ENCODE assay signal across 8 cellular contexts in the genomic region with DNA sequence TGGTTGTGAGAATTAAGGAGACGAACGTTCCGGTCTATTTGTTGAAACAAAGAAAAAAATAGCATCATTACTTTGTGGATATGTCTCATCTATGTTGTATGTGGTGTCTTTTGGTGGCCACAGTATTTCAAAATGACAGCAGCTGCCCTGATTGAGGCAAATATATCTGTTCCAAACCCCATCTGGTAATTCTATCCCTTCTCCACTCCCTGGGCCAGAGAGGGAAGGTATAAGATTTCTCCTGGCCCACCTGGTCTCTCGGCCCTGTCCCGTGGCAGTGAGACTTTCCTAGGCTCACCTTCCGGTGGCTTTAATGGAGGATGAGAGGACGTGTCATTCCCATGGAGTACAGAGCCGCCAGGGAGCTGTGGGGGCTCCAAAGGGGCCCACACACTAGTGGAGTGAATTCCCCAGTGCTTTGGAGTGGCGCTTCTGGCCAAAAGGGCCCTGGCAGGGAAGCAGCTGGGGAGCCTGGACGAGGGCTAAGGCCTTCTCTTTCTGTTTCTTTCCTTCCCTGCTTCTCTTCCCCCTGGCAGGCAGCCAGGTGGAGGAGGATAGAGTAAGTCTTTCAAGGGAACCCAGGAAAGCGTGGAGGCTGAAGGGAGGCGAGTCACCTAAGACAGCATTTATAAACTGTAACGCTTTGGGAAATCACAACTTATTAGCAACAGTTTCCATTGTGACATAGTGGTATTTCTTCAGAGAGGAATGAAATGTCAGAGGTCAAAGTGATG. TPM values are rescaled to one million over a fixed set of nuclear protein-coding genes. Genes with fewer than 3 reads are reported as not detected.
A peak's percentile ranks its signal among the peaks of the same experiment; 100 is the strongest.
DNase-seq lines count a peak whose midpoint lies in the region; ATAC-seq lines count a peak whose summit lies in the region.

No MANE protein-coding gene starts in this region.

- peak; percentile 82 for DNase-seq in LHCN-M2 (ENCODE audit: low read depth)
- peak; percentile 69 for DNase-seq in left cardiac atrium
- DNase-seq in NCI-H345 (lab: John Stamatoyannopoulos, UW) = no peak

- peak overlapping the region; percentile 85 for H3K27ac Mint-ChIP-seq in stimulated activated naive CD8-positive, alpha-beta T cell treated with anti-CD3 and anti-CD28 coated beads, Interleukin-15, Interleukin-2, amounts not matched to agents 100 ng/mL and 50 ng/mL, for 24 hours
- no peak overlapping the region for H3K27ac Mint-ChIP-seq in stimulated activated memory B cell treated with anti-CD40 and anti-IgM and Interleukin-4, amounts not matched to agents 10 μg/mL and 1 μg/mL and 100 μg/mL, for 72 hours

- peak overlapping the region; percentile 21 for H3K27ac ChIP-seq in adipose tissue (ENCODE audit: low read depth, low read length)

- peaks cover 28% of the 10 kb centered on the region for H3K36me3 Mint-ChIP-seq in stimulated activated naive CD8-positive, alpha-beta T cell treated with anti-CD3 and anti-CD28 coated beads, Interleukin-15, Interleukin-2, amounts not matched to agents 100 ng/mL and 50 ng/mL, for 24 hours (ENCODE audit: low read depth)
- peaks cover 10% of the 10 kb centered on the region for H3K36me3 Mint-ChIP-seq in stimulated activated memory B cell treated with anti-CD40 and anti-IgM and Interleukin-4, amounts not matched to agents 10 μg/mL and 1 μg/mL and 100 μg/mL, for 72 hours

- H3K9me3 Mint-ChIP-seq in stimulated activated naive CD8-positive, alpha-beta T cell treated with anti-CD3 and anti-CD28 coated beads, Interleukin-15, Interleukin-2, amounts not matched to agents 100 ng/mL and 50 ng/mL, for 24 hours = no peaks in the 10 kb centered on the region
- no peaks in the 10 kb centered on the region for H3K9me3 Mint-ChIP-seq in stimulated activated memory B cell treated with anti-CD40 and anti-IgM and Interleukin-4, amounts not matched to agents 10 μg/mL and 1 μg/mL and 100 μg/mL, for 72 hours

- intact Hi-C loops in left cardiac atrium (cut with DNase I) = loop anchor here (10.0 kb wide), 2 partner anchors 233 to 693 kb away; no protein-coding TSS in a partner anchor

- H3K4me3 Mint-ChIP-seq in stimulated activated naive CD8-positive, alpha-beta T cell treated with anti-CD3 and anti-CD28 coated beads, Interleukin-15, Interleukin-2, amounts not matched to agents 100 ng/mL and 50 ng/mL, for 24 hours = no peak overlapping the region
- H3K4me3 Mint-ChIP-seq in stimulated activated memory B cell treated with anti-CD40 and anti-IgM and Interleukin-4, amounts not matched to agents 10 μg/mL and 1 μg/mL and 100 μg/mL, for 72 hours = no peak overlapping the region

- ATAC-seq in left cardiac atrium (no peak), GM21825 (IDR thresholded peaks at IDR 0.05; ENCODE audit: unreplicated experiment) (no peak), HG03378 (IDR thresholded peaks at IDR 0.05; ENCODE audit: unreplicated experiment) (no peak)
- no peak for ATAC-seq in stimulated activated memory B cell treated with anti-CD40 and anti-IgM and Interleukin-4, amounts not matched to agents 10 μg/mL and 1 μg/mL and 100 μg/mL, for 72 hours

- peaks cover 30% of the 10 kb centered on the region for H3K4me1 Mint-ChIP-seq in stimulated activated naive CD8-positive, alpha-beta T cell treated with anti-CD3 and anti-CD28 coated beads, Interleukin-15, Interleukin-2, amounts not matched to agents 100 ng/mL and 50 ng/mL, for 24 hours (ENCODE audit: low read depth)
- H3K4me1 Mint-ChIP-seq in stimulated activated memory B cell treated with anti-CD40 and anti-IgM and Interleukin-4, amounts not matched to agents 10 μg/mL and 1 μg/mL and 100 μg/mL, for 72 hours = peaks cover 7% of the 10 kb centered on the region

- WGBS in adipose tissue, 3 donors = 36 to 74% (median 50%) methylated on average over 13 of the region's 13 CpGs

- no peaks in the 10 kb centered on the region for H3K27me3 Mint-ChIP-seq in stimulated activated naive CD8-positive, alpha-beta T cell treated with anti-CD3 and anti-CD28 coated beads, Interleukin-15, Interleukin-2, amounts not matched to agents 100 ng/mL and 50 ng/mL, for 24 hours
- H3K27me3 Mint-ChIP-seq in stimulated activated memory B cell treated with anti-CD40 and anti-IgM and Interleukin-4, amounts not matched to agents 10 μg/mL and 1 μg/mL and 100 μg/mL, for 72 hours = no peaks in the 10 kb centered on the region

RNA-seq across cellular contexts. Expression of gene FOSL2, which starts 5.6 kb away (rescaled TPM):
- 50.7 and 62.2 TPM in 2 replicates for total RNA-seq in LHCN-M2 (2014; rRNA removed)
- 46.8 TPM for polyA plus RNA-seq in LHCN-M2 (2012)
- polyA plus RNA-seq in adipose tissue = 100 to 1,000 TPM in 2 of 3 donors, 10 to 100 TPM in 1; 19.3 to 174 (median 113) TPM
- 100 to 1,000 TPM in 1 of 2 donors, 10 to 100 TPM in 1; 66.6 to 140 TPM for total RNA-seq in left cardiac atrium
